Comparison of ENCODE assay signal across 8 cellular contexts in the genomic region with DNA sequence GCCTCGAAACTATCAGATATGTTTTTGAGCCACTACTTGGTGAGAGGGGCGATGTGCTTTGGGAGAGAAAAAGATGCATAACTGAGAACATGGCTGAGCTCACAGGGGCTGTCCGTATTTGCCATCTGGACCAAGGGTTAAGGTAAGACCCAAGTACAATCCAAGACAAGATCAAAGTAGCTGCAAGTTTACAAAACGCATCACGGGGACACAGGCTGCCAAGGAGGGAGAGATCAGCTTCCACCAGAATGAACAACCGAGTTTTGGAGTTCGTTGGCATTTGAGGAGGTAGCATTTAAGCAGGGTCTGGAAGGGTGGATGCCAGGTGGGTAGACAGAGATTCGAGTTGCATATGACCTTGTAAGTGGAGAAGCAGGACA. TPM values are rescaled to one million over a fixed set of nuclear protein-coding genes. Genes with fewer than 3 reads are reported as not detected.
DNase-seq lines count a peak whose midpoint lies in the region; ATAC-seq and TF ChIP-seq lines count a peak whose summit lies in the region.

No MANE protein-coding gene starts in this region.

- no peak for TF ChIP-seq POLR2A in sigmoid colon (IDR thresholded peaks at IDR 0.05)

- intact Hi-C loops in sigmoid colon (cut with DNase I): loop anchor here (5.0 kb wide), 2 partner anchors 113 to 253 kb away; no protein-coding TSS in a partner anchor

- H3K4me3 ChIP-seq in GM12864 (ENCODE audit: low read depth, low read length): peak overlapping the region; percentile 75
- H3K4me3 ChIP-seq in foreskin fibroblast (ENCODE audit: low read depth in 1 of 2, low read length in 2 of 2): peak overlapping the region; percentile 86 to 93
- peak overlapping the region; percentile 58 to 85 (median 78) for H3K4me3 ChIP-seq in sigmoid colon

- DNase-seq in GM12864 (ENCODE audit: low read depth) (no peak), T-helper 17 cell (no peak), foreskin fibroblast (no peak), sigmoid colon (no peak), NCI-H2227 treated with DMSO at 0.1 percent for 48 hours (lab: John Stamatoyannopoulos, UW) (no peak), glomerular visceral epithelial cell (ENCODE audit: extremely low spot score) (no peak), hepatic stellate cell (ENCODE audit: low spot score) (no peak)

- H3K27ac Mint-ChIP-seq in T-helper 17 cell: peak overlapping the region; percentile 93

- H3K36me3 Mint-ChIP-seq in T-helper 17 cell (ENCODE audit: low read depth): no peaks in the 10 kb centered on the region

- 53 to 64% methylated on average over 8 of the region's 8 CpGs for WGBS in sigmoid colon, 2 donors

- peaks cover 0 to 26% (median 19%) of the 10 kb centered on the region in 4 donors for H3K4me1 ChIP-seq in sigmoid colon

- no peaks in the 10 kb centered on the region for H3K9me3 ChIP-seq in T-helper 17 cell (ENCODE audit: control insufficient read depth, low read length, poor library complexity, severe bottlenecking)
- no peaks in the 10 kb centered on the region for H3K9me3 ChIP-seq in sigmoid colon

- H3K4me1 Mint-ChIP-seq in T-helper 17 cell: peaks cover 39% of the 10 kb centered on the region

- no peak for TF ChIP-seq EP300 in sigmoid colon (IDR thresholded peaks at IDR 0.05)

- TF ChIP-seq CTCF in GM12864 (IDR thresholded peaks at IDR 0.05; ENCODE audit: low read depth, low read length, missing control alignments): no peak
- no peak for TF ChIP-seq CTCF in foreskin fibroblast (IDR thresholded peaks at IDR 0.05; ENCODE audit: low read depth, low read length)
- TF ChIP-seq CTCF in sigmoid colon (IDR thresholded peaks at IDR 0.05): no peak

- peak overlapping the region; percentile 96 for H3K4me3 Mint-ChIP-seq in T-helper 17 cell

- H3K27me3 Mint-ChIP-seq in T-helper 17 cell: no peaks in the 10 kb centered on the region

- no peaks in the 10 kb centered on the region for H3K27me3 ChIP-seq in sigmoid colon

- H3K36me3 ChIP-seq in sigmoid colon: no peaks in the 10 kb centered on the region

- peak overlapping the region; percentile 91 to 96 (median 93) for H3K27ac ChIP-seq in sigmoid colon

- no peak for ATAC-seq in T-helper 17 cell
- ATAC-seq in GM18520 (IDR thresholded peaks at IDR 0.05; ENCODE audit: unreplicated experiment): no peak

RNA-seq across cellular contexts. Expression of a gene that starts 2.2 kb away (rescaled TPM):
- total RNA-seq in T-helper 17 cell: 10 to 100 TPM; 72.9 to 82.0 TPM
- total RNA-seq in sigmoid colon: 10 to 100 TPM in 1 of 4 donors, 1 to 10 TPM in 3; 3.6 to 14.7 (median 7.8) TPM
- 10 to 100 TPM in 1 of 3 donors, 1 to 10 TPM in 2; 3.0 to 15.7 (median 5.3) TPM for polyA plus RNA-seq in sigmoid colon

RNA-seq across cellular contexts. Expression of a gene that starts 12.9 kb away (rescaled TPM):
- total RNA-seq in T-helper 17 cell (10 to 100 TPM; 43.4 to 53.8 TPM), sigmoid colon (10 to 100 TPM; 30.0 to 38.9 (median 33.0) TPM)
- polyA plus RNA-seq in sigmoid colon: 10 to 100 TPM; 11.4 to 21.1 (median 15.7) TPM

Comparison
In these comparisons a context has a peak if more than half of its experiments do, and no peak if none do; other contexts are left out.
1. RNA of a gene that starts 2.2 kb away (total RNA-seq): 72.9 to 82.0 TPM in T-helper 17 cell; 3.6 to 14.7 TPM in sigmoid colon; every median in the first group is over 4 times any median in the second.
2. Peak in every context shown above with its lines, with median percentiles within 50 percentile points of each other: H3K4me3 ChIP-seq.